ENCODE assay signal across 22 cellular contexts in the genomic region with DNA sequence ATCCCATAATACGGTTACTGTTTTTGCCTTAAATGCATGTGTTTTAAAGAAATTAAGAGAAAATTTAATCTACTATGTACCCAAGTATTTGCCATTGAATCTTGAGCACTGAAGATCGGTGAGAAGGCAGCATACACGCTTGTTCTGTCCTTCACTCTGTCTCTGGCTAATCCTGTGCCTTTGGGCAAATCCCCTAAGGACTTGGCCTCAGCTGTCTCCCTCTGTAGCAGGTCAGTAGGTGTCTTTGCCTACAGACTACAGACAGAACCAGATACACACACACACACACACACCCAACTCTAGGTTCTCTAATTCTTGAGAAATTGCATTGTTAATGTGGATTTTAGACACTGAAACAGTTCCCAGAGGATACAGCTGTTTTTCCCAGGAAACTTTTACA.
DNase-seq lines count a peak whose midpoint lies in the region; ATAC-seq, FAIRE-seq and TF ChIP-seq lines count a peak whose summit lies in the region.
"Had no signal": no experiment of that assay in that cellular context is flagged by ENCODE, and none has a peak within 500 bp of the region (broad histone marks: within the 10 kb centered on the region; RNA-seq: fewer than 3 reads in every experiment).

No MANE protein-coding gene starts in this region.

- WGBS in pancreas, 2 donors, result 70 to 72% methylated on average over 3 of the region's 3 CpGs

- H3K27ac Mint-ChIP-seq in glutamatergic neuron (ENCODE audit: unreplicated experiment), result peak overlapping the region; percentile 15
- H3K27ac Mint-ChIP-seq: CD14-positive monocyte; CD4-positive, CD25-positive, alpha-beta regulatory T cell; CD8-positive, alpha-beta memory T cell had no signal

- H3K36me3 ChIP-seq in WERI-Rb-1 (no peaks in the 10 kb centered on the region), pancreas (no peaks in the 10 kb centered on the region)
- H3K36me3 ChIP-seq: BE2C, BLaER1 had no signal

- no peak for FAIRE-seq in pancreas (lab: Jason Lieb, UNC)
- FAIRE-seq: A204.1, G401.6, GM12891, GM19239 had no signal

- H3K4me3 ChIP-seq in WERI-Rb-1 (ENCODE audit: low read depth, low read length) (no peak overlapping the region), pancreas (no peak overlapping the region)
- H3K4me3 ChIP-seq: BLaER1 had no signal

- no peak overlapping the region for H3K4me3 Mint-ChIP-seq in glutamatergic neuron (ENCODE audit: unreplicated experiment)
- H3K4me3 Mint-ChIP-seq: CD14-positive monocyte; CD4-positive, alpha-beta memory T cell; CD4-positive, CD25-positive, alpha-beta regulatory T cell; CD8-positive, alpha-beta memory T cell had no signal

- no peak for TF ChIP-seq CTCF in WERI-Rb-1 (IDR thresholded peaks at IDR 0.05; ENCODE audit: low read depth, low read length)
- TF ChIP-seq CTCF in glutamatergic neuron (IDR thresholded peaks at IDR 0.05; ENCODE audit: partially characterized antibody, unreplicated experiment), result no peak
- no peak for TF ChIP-seq CTCF in pancreas (IDR thresholded peaks at IDR 0.05)

- peaks cover 6% of the 10 kb centered on the region for H3K27me3 Mint-ChIP-seq in glutamatergic neuron (ENCODE audit: unreplicated experiment)

- peaks cover 8% of the 10 kb centered on the region for H3K9me3 Mint-ChIP-seq in glutamatergic neuron (ENCODE audit: unreplicated experiment)

- H3K27ac ChIP-seq in WERI-Rb-1 (no peak overlapping the region), pancreas (no peak overlapping the region)
- H3K27ac ChIP-seq: BLaER1 had no signal

- DNase-seq in NCI-H82 (lab: John Stamatoyannopoulos, UW) (peak; percentile 60), WERI-Rb-1 (peak; percentile 52), glutamatergic neuron (peak; percentile 59), pancreas (no peak), T-helper 1 cell (no peak)
- no peak for DNase-seq in activated CD4-positive, alpha-beta T cell treated with anti-CD3 and anti-CD28 coated beads for 1 hour
- DNase-seq: 8988T; ACHN; BE2C; C1 segment of cervical spinal cord; CD4-positive, alpha-beta memory T cell; CD4-positive, CD25-positive, alpha-beta regulatory T cell; CD8-positive, alpha-beta memory T cell; COR-L47; DMS79 treated with DMSO at 0.1 percent for 48 hours; GF-D8 had no signal

- H3K4me1 ChIP-seq in pancreas, result no peaks in the 10 kb centered on the region
- H3K4me1 ChIP-seq: BE2C had no signal

- no peaks in the 10 kb centered on the region for H3K27me3 ChIP-seq in WERI-Rb-1 (ENCODE audit: insufficient read depth, low read depth, severe bottlenecking)
- H3K27me3 ChIP-seq in pancreas, result no peaks in the 10 kb centered on the region
- H3K27me3 ChIP-seq: BE2C, BLaER1 had no signal

- peaks cover 22% of the 10 kb centered on the region for H3K4me1 Mint-ChIP-seq in glutamatergic neuron (ENCODE audit: low read depth, unreplicated experiment)

- intact Hi-C loops in pancreas (cut with DNase I), result no loop called here

- ATAC-seq in pancreas, result no peak

- no peaks in the 10 kb centered on the region for H3K36me3 Mint-ChIP-seq in glutamatergic neuron (ENCODE audit: unreplicated experiment)
- H3K36me3 Mint-ChIP-seq: CD14-positive monocyte; CD4-positive, alpha-beta memory T cell; CD4-positive, CD25-positive, alpha-beta regulatory T cell; CD8-positive, alpha-beta memory T cell had no signal

- H3K9me3 ChIP-seq in WERI-Rb-1 (ENCODE audit: severe bottlenecking) (no peaks in the 10 kb centered on the region), pancreas (no peaks in the 10 kb centered on the region)
- H3K9me3 ChIP-seq: BE2C, BLaER1 had no signal

Comparison
In these comparisons a context has a peak if more than half of its experiments do, and no peak if none do; other contexts are left out.
1. DNase-seq: peak in NCI-H82 (single experiment), WERI-Rb-1 (single experiment) and glutamatergic neuron (single experiment); none in activated CD4-positive, alpha-beta T cell treated with anti-CD3 and anti-CD28 coated beads for 1 hour (single experiment), pancreas (0 of 6) and T-helper 1 cell (0 of 5).